In genomic region chr7:96321670-96322372, GRCh38 we compare ENCODE assay signal across 8 cellular contexts. TPM values are rescaled to one million over a fixed set of nuclear protein-coding genes. Genes with fewer than 3 reads are reported as not detected.
A peak's percentile ranks its signal among the peaks of the same experiment; 100 is the strongest.
DNase-seq lines count a peak whose midpoint lies in the region; ATAC-seq, FAIRE-seq and TF ChIP-seq lines count a peak whose summit lies in the region.

Gene SLC25A13 (minus strand): TSS chr7:96322098. CDS start chr7:96321956, 142 bp downstream.

- H3F3A ChIP-seq in MM.1S (ENCODE audit: insufficient read depth, low read length) = peaks cover 14% of the 10 kb centered on the region

- peaks cover 29% of the 10 kb centered on the region for H3K4me1 Mint-ChIP-seq in activated naive CD8-positive, alpha-beta T cell (ENCODE audit: low read depth)

- peak within 1 kb of the TSS; percentile 93 for H3K27ac Mint-ChIP-seq in activated naive CD8-positive, alpha-beta T cell

- H3K9ac ChIP-seq in MM.1S (ENCODE audit: low read length) = peak within 1 kb of the TSS; percentile 76

- no peaks in the 10 kb centered on the region for H3K9me2 ChIP-seq in MM.1S (replicated peaks; ENCODE audit: insufficient read depth, low read length)

- ATAC-seq in pancreas = peak; percentile 93 to 98 (median 98)

- no peak for FAIRE-seq in pancreas (lab: Jason Lieb, UNC)

- TF ChIP-seq EP300 in tibial nerve (IDR thresholded peaks at IDR 0.05) = peak; percentile 51 to 78

- H3K27me3 ChIP-seq in HAP-1 (ENCODE audit: low read depth) = no peaks in the 10 kb centered on the region
- H3K27me3 ChIP-seq in MM.1S (replicated peaks; ENCODE audit: insufficient read depth, low read length) = no peaks in the 10 kb centered on the region
- no peaks in the 10 kb centered on the region for H3K27me3 ChIP-seq in pancreas
- H3K27me3 ChIP-seq in tibial nerve = no peaks in the 10 kb centered on the region

- H3K9me3 Mint-ChIP-seq in activated naive CD8-positive, alpha-beta T cell (ENCODE audit: low read depth) = no peaks in the 10 kb centered on the region

- peaks cover 6% of the 10 kb centered on the region for H3K36me3 Mint-ChIP-seq in activated naive CD8-positive, alpha-beta T cell

- H3K4me3 ChIP-seq in HAP-1 (peak within 1 kb of the TSS; percentile 76), MM.1S (ENCODE audit: low read length) (peak within 1 kb of the TSS; percentile 62), pancreas (peak within 1 kb of the TSS; percentile 87 to 96 (median 88)), tibial nerve (peak within 1 kb of the TSS; percentile 73 to 95 (median 79))

- TF ChIP-seq CTCF in MM.1S (IDR thresholded peaks at IDR 0.05; ENCODE audit: low read length) = no peak
- TF ChIP-seq CTCF in pancreas (IDR thresholded peaks at IDR 0.05) = no peak
- TF ChIP-seq CTCF in tibial nerve (IDR thresholded peaks at IDR 0.05) = peak in 2 of 5 experiments; percentile 27 to 29

- H3K9me3 ChIP-seq in HAP-1 = no peaks in the 10 kb centered on the region
- H3K9me3 ChIP-seq in MM.1S (replicated peaks; ENCODE audit: insufficient read depth, low read length) = no peaks in the 10 kb centered on the region
- H3K9me3 ChIP-seq in pancreas = no peaks in the 10 kb centered on the region
- no peaks in the 10 kb centered on the region for H3K9me3 ChIP-seq in tibial nerve

- H4K20me1 ChIP-seq in MM.1S (ENCODE audit: insufficient read depth, low read length) = no peaks in the 10 kb centered on the region

- peak within 1 kb of the TSS; percentile 89 for H2AFZ ChIP-seq in MM.1S (ENCODE audit: low read length)

- H3K4me1 ChIP-seq in HAP-1 (peaks cover 7% of the 10 kb centered on the region), MM.1S (ENCODE audit: low read length) (peaks cover 10% of the 10 kb centered on the region), pancreas (peaks cover 9 to 22% (median 14%) of the 10 kb centered on the region in 3 donors), tibial nerve (peaks cover 0 to 39% (median 22%) of the 10 kb centered on the region in 4 donors)

- H3K79me2 ChIP-seq in MM.1S (ENCODE audit: low read length) = peaks cover 33% of the 10 kb centered on the region

- DNase-seq in GM04503 (ENCODE audit: low read depth) = peak; percentile 45
- peak; percentile 56 to 87 for DNase-seq in HAP-1 (ENCODE audit: low spot score in 2 of 2)
- DNase-seq in MM.1S = peak; percentile 89
- peak; percentile 67 for DNase-seq in SKM-1 treated with dmso at 0.1 percent for 144 hours (lab: John Stamatoyannopoulos, UW; ENCODE audit: unreplicated experiment)
- DNase-seq in head of caudate nucleus = peak; percentile 85 to 97 (median 93)
- peak; percentile 92 to 96 (median 94) for DNase-seq in pancreas
- peak; percentile 81 for DNase-seq in tibial nerve (ENCODE audit: low spot score in 2 of 2)

- intact Hi-C loops in head of caudate nucleus (cut with DNase I) = no loop called here
- intact Hi-C loops in pancreas (cut with DNase I) = no loop called here

- H3K4me2 ChIP-seq in MM.1S (ENCODE audit: low read depth, low read length) = peak within 1 kb of the TSS; percentile 73

- peak; percentile 57 to 77 for TF ChIP-seq POLR2A in tibial nerve (IDR thresholded peaks at IDR 0.05)

- in situ Hi-C loops in HAP-1 (cut with MboI; ENCODE audit: low sequenced_read_pairs) = no loop called here

- 0% methylated on average over 43 to 66 of the region's 66 CpGs for WGBS in pancreas, 2 donors
- WGBS in tibial nerve, 2 donors = 0% methylated on average over 8 to 50 of the region's 66 CpGs

- H3K36me3 ChIP-seq in HAP-1 (replicated peaks) = no peaks in the 10 kb centered on the region
- H3K36me3 ChIP-seq in MM.1S (replicated peaks; ENCODE audit: insufficient read depth, low read length) = no peaks in the 10 kb centered on the region
- H3K36me3 ChIP-seq in pancreas = no peaks in the 10 kb centered on the region
- no peaks in the 10 kb centered on the region for H3K36me3 ChIP-seq in tibial nerve

- H3K4me3 Mint-ChIP-seq in activated naive CD8-positive, alpha-beta T cell = peak within 1 kb of the TSS; percentile 93

- H3K27ac ChIP-seq in MM.1S (ENCODE audit: low read length) (peak within 1 kb of the TSS; percentile 70), pancreas (peak within 1 kb of the TSS; percentile 97 to 99 (median 98)), tibial nerve (peak within 1 kb of the TSS; percentile 87 to 99 (median 94))

- H3K27me3 Mint-ChIP-seq in activated naive CD8-positive, alpha-beta T cell = no peaks in the 10 kb centered on the region

RNA-seq across cellular contexts. Expression of gene SLC25A13, which starts in this region (rescaled TPM):
- 10 to 100 TPM in 5 of 6 donors, 1 to 10 TPM in 1; 7.2 to 15.0 (median 11.3) TPM for total RNA-seq in pancreas
- 10 to 100 TPM in 1 of 2 donors, 1 to 10 TPM in 1; 4.2 to 10.8 TPM for polyA plus RNA-seq in pancreas
- total RNA-seq in tibial nerve = 10 to 100 TPM; 22.2 to 42.2 (median 29.6) TPM

Comparison
In these comparisons a context has a peak if more than half of its experiments do, and no peak if none do; other contexts are left out.
1. Peak in every context shown above with its lines: DNase-seq, ATAC-seq, H3K4me3 ChIP-seq and H3K27ac ChIP-seq.